Comparison of ENCODE assay signal across 1 cellular context in the genomic region with DNA sequence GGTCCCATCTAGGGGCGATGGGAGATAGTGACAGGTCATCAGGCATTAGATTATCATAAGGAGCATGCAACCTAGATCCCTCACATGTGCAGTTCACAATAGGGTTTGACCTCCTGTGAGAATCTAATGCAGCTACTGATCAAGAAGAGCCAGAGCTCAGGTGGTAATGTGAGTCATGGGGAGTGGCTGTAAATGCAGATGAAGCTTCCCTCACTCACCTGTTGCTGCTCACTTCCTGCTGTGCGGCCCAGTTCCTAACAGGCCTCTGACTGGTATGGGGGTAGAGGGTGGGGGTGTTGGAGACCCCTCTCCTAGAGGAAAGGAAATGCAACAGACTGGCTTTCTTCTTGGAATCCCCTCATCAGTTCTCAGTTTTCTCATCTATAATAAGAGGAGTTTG.
TF ChIP-seq lines count a peak whose summit lies in the region.

No MANE protein-coding gene starts in this region.

TF ChIP-seq in SK-N-SH treated with all-trans-retinoic acid at 6 μM for 48 hours, 23 proteins besides CTCF, POLR2A, EP300 and RAD21 (continued from another document):
- TF ChIP-seq, protein P1, sequence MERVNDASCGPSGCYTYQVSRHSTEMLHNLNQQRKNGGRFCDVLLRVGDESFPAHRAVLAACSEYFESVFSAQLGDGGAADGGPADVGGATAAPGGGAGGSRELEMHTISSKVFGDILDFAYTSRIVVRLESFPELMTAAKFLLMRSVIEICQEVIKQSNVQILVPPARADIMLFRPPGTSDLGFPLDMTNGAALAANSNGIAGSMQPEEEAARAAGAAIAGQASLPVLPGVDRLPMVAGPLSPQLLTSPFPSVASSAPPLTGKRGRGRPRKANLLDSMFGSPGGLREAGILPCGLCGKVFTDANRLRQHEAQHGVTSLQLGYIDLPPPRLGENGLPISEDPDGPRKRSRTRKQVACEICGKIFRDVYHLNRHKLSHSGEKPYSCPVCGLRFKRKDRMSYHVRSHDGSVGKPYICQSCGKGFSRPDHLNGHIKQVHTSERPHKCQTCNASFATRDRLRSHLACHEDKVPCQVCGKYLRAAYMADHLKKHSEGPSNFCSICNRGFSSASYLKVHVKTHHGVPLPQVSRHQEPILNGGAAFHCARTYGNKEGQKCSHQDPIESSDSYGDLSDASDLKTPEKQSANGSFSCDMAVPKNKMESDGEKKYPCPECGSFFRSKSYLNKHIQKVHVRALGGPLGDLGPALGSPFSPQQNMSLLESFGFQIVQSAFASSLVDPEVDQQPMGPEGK (CRISPR knock-in tag; IDR thresholded peaks at IDR 0.05; ENCODE audit: borderline replicate concordance) = no peak
- TF ChIP-seq TCF4 (CRISPR knock-in tag; IDR thresholded peaks at IDR 0.05; ENCODE audit: borderline replicate concordance) (no peak), ZFP3 (CRISPR knock-in tag; IDR thresholded peaks at IDR 0.05) (no peak), ZNF565 (CRISPR knock-in tag; conservative IDR thresholded peaks at IDR 0.05; ENCODE audit: low read depth) (no peak), ISL1 (CRISPR knock-in tag; IDR thresholded peaks at IDR 0.05) (no peak), GLIS3 (CRISPR knock-in tag; IDR thresholded peaks at IDR 0.05) (no peak)
- TF ChIP-seq, protein P2, sequence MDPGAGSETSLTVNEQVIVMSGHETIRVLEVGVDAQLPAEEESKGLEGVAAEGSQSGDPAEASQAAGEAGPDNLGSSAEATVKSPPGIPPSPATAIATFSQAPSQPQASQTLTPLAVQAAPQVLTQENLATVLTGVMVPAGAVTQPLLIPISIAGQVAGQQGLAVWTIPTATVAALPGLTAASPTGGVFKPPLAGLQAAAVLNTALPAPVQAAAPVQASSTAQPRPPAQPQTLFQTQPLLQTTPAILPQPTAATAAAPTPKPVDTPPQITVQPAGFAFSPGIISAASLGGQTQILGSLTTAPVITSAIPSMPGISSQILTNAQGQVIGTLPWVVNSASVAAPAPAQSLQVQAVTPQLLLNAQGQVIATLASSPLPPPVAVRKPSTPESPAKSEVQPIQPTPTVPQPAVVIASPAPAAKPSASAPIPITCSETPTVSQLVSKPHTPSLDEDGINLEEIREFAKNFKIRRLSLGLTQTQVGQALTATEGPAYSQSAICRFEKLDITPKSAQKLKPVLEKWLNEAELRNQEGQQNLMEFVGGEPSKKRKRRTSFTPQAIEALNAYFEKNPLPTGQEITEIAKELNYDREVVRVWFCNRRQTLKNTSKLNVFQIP (CRISPR knock-in tag; IDR thresholded peaks at IDR 0.05; ENCODE audit: borderline replicate concordance, low read depth) = no peak
- TF ChIP-seq, protein P3, sequence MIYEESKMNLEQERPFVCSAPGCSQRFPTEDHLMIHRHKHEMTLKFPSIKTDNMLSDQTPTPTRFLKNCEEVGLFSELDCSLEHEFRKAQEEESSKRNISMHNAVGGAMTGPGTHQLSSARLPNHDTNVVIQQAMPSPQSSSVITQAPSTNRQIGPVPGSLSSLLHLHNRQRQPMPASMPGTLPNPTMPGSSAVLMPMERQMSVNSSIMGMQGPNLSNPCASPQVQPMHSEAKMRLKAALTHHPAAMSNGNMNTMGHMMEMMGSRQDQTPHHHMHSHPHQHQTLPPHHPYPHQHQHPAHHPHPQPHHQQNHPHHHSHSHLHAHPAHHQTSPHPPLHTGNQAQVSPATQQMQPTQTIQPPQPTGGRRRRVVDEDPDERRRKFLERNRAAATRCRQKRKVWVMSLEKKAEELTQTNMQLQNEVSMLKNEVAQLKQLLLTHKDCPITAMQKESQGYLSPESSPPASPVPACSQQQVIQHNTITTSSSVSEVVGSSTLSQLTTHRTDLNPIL (CRISPR knock-in tag; IDR thresholded peaks at IDR 0.05; ENCODE audit: low read depth) = no peak
